9 cellular contexts compared by ENCODE assay signal in the genomic region with DNA sequence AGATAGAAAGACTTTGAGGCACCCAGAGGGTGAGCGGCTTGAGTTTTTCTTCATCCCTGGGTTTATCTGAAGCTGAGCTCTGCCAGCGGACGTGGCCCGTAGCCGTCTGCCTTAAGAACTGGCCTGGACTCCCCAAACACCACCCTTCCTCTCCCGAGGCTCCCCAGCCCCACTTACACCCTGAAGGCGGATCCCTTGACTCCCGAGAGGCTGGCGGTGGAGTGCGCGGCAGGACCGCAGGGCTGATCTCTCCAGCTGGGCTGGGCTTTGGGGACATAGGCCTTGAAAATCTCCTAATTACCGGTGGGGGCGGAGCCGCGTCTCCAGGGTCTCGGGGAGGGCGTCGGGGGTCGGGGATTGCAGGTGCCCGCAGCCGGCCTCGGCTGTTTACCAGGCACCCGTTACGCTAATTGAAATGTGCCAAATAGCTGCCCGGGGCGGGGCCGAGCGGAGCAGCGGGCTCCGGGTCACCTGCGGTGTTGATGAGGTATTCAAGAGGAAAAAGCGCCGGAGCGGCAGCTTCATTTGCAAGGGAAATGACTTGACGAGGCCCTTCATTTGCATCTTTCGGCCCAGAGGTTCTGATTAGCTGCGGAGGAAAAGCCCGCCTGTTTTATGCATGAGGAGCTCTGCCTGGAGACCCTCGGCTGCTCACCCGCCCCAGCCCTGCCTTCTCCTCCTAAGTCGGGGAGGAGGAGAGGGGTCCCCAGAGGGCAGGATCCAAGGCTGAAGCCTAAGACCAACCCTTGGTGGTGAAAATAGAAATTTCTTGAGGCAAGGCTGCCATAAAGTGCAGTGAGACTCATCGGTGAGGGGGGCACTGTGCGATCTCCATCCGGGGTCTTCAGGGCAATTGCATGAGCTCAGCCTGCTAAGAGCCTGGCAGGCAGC.
A peak's percentile ranks its signal among the peaks of the same experiment; 100 is the strongest.
DNase-seq lines count a peak whose midpoint lies in the region; ATAC-seq, FAIRE-seq and TF ChIP-seq lines count a peak whose summit lies in the region.
"Had no signal": no experiment of that assay in that cellular context is flagged by ENCODE, and none has a peak within 500 bp of the region (broad histone marks: within the 10 kb centered on the region; RNA-seq: fewer than 3 reads in every experiment).

No MANE protein-coding gene starts in this region.

- WGBS in prostate gland = 8% methylated on average over 44 of the region's 45 CpGs

- TF ChIP-seq POLR2A in prostate gland (IDR thresholded peaks at IDR 0.05) = no peak

- H3K27ac ChIP-seq in HUES6 (ENCODE audit: low read depth, low read length) (peak overlapping the region; percentile 92), PC-3 (ENCODE audit: low read length) (no peak overlapping the region), keratinocyte (ENCODE audit: control insufficient read depth, insufficient read depth, low read length) (no peak overlapping the region), prostate gland (no peak overlapping the region)
- H3K27ac ChIP-seq: right lobe of liver had no signal

- peak overlapping the region; percentile 66 for H2AFZ ChIP-seq in PC-3 (ENCODE audit: low read length)
- H2AFZ ChIP-seq in keratinocyte (ENCODE audit: control insufficient read depth, low read length) = no peak overlapping the region

- BruUV-seq in PC-3 (replicated peaks; lab: Mats Ljungman, UMichigan) = no TSS peak

- H3K79me2 ChIP-seq in PC-3 (ENCODE audit: low read length) (no peaks in the 10 kb centered on the region), keratinocyte (ENCODE audit: control insufficient read depth, insufficient read depth, low read length) (no peaks in the 10 kb centered on the region)

- peak overlapping the region; percentile 89 for H3K9ac ChIP-seq in HUES6 (ENCODE audit: low read length)
- no peak overlapping the region for H3K9ac ChIP-seq in PC-3 (ENCODE audit: low read length)
- no peak overlapping the region for H3K9ac ChIP-seq in keratinocyte (ENCODE audit: control insufficient read depth, extremely low read depth, insufficient read depth, low read length)

- H3K4me2 ChIP-seq in PC-3 (ENCODE audit: low read length) (peak overlapping the region; percentile 86), keratinocyte (ENCODE audit: control insufficient read depth, extremely low read depth, insufficient read depth, low read depth, low read length) (peak overlapping the region; percentile 14)

- intact Hi-C loops in PC-3 (cut with micrococcal nuclease) = no loop called here
- intact Hi-C loops in prostate gland (cut with DNase I) = no loop called here

- no peaks in the 10 kb centered on the region for H3K9me1 ChIP-seq in keratinocyte (ENCODE audit: control insufficient read depth, extremely low read depth, insufficient read depth, low read length)

- H3K4me1 Mint-ChIP-seq in activated naive CD4-positive, alpha-beta T cell treated with anti-CD3 and anti-CD28 coated beads, Interleukin-2, amount 10 ng/mL, durations not matched to agents 7 days and 5 days = peaks cover 19% of the 10 kb centered on the region

- peak; percentile 17 for DNase-seq in PC-3
- peak; percentile 71 for DNase-seq in activated naive CD4-positive, alpha-beta T cell treated with anti-CD3 and anti-CD28 coated beads, Interleukin-2, amount 10 ng/mL, durations not matched to agents 7 days and 5 days
- DNase-seq in keratinocyte (ENCODE audit: low read depth, low spot score) = no peak
- DNase-seq in stimulated activated CD4-positive, alpha-beta T cell treated with anti-CD3 and anti-CD28 coated beads, TNF-alpha, amount 100 ng/mL, for 4 hours (ENCODE audit: low read depth in 3 of 3) = peak in 2 of 3 experiments; percentile 12 to 20
- no peak for DNase-seq in superior temporal gyrus (ENCODE audit: extremely low spot score)
- DNase-seq in prostate gland (ENCODE audit: low spot score) = no peak
- DNase-seq: right lobe of liver had no signal

- TF ChIP-seq CTCF in PC-3 (conservative IDR thresholded peaks at IDR 0.05; ENCODE audit: low read depth, low read length) = no peak
- TF ChIP-seq CTCF in keratinocyte (optimal IDR thresholded peaks at IDR 0.05 in 1 of 3, IDR thresholded peaks at IDR 0.05 in 1 of 3, conservative IDR thresholded peaks at IDR 0.05 in 1 of 3; ENCODE audit: extremely low read depth in 1 of 3, insufficient read depth in 2 of 3, low read length in 3 of 3) = no peak
- TF ChIP-seq CTCF in prostate gland (IDR thresholded peaks at IDR 0.05) = no peak

- no peaks in the 10 kb centered on the region for H3K9me2 ChIP-seq in PC-3 (replicated peaks; ENCODE audit: low read length)

- peak overlapping the region; percentile 7 for H3K27ac Mint-ChIP-seq in activated naive CD4-positive, alpha-beta T cell treated with anti-CD3 and anti-CD28 coated beads, Interleukin-2, amount 10 ng/mL, durations not matched to agents 7 days and 5 days

- no peaks in the 10 kb centered on the region for H3F3A ChIP-seq in PC-3 (ENCODE audit: low read length, unreplicated experiment)

- POLR2A ChIA-PET in PC-3 (lab: Charles Lee; ENCODE audit: unreplicated experiment) = interaction anchor here (0.6 kb wide), 2 partner anchors 31 to 80 kb away, joined by 3 to 9 read pairs; no protein-coding TSS in a partner anchor

- no peaks in the 10 kb centered on the region for H3K27me3 ChIP-seq in HUES6 (ENCODE audit: control insufficient read depth, insufficient read depth, low read length)
- H3K27me3 ChIP-seq in PC-3 (ENCODE audit: low read length) = no peaks in the 10 kb centered on the region; the same call in 1 of the 2 replicates
- peaks cover 68% of the 10 kb centered on the region for H3K27me3 ChIP-seq in keratinocyte (ENCODE audit: control insufficient read depth, extremely low read depth, insufficient read depth, low read length)
- H3K27me3 ChIP-seq in prostate gland (replicated peaks; ENCODE audit: insufficient read depth) = peaks cover 7% of the 10 kb centered on the region

- H3K4me3 Mint-ChIP-seq in activated naive CD4-positive, alpha-beta T cell treated with anti-CD3 and anti-CD28 coated beads, Interleukin-2, amount 10 ng/mL, durations not matched to agents 7 days and 5 days = peak overlapping the region; percentile 51

- H3K4me3 ChIP-seq in HUES6 (ENCODE audit: low read depth, low read length) = peak overlapping the region; percentile 69
- H3K4me3 ChIP-seq in PC-3 (ENCODE audit: low read length) = peak overlapping the region; percentile 61
- H3K4me3 ChIP-seq in keratinocyte (ENCODE audit: control insufficient read depth in 2 of 3, extremely low read depth in 1 of 3, insufficient read depth in 2 of 3, low read depth in 1 of 3, low read length in 3 of 3) = no peak overlapping the region
- peak overlapping the region in 1 of 2 donors; percentile 19 for H3K4me3 ChIP-seq in prostate gland
- H3K4me3 ChIP-seq: right lobe of liver had no signal

- peaks cover 77% of the 10 kb centered on the region for H3K27me3 Mint-ChIP-seq in activated naive CD4-positive, alpha-beta T cell treated with anti-CD3 and anti-CD28 coated beads, Interleukin-2, amount 10 ng/mL, durations not matched to agents 7 days and 5 days

- dilution Hi-C loops in keratinocyte (cut with MboI; ENCODE audit: extremely low pct_ligation_motif_present, low sequenced_read_pairs) = no loop called here

- no peak for FAIRE-seq in keratinocyte (lab: Jason Lieb, UNC)

- H3K9me3 ChIP-seq in HUES6 (ENCODE audit: control insufficient read depth, insufficient read depth, low read depth, low read length) = no peaks in the 10 kb centered on the region
- no peaks in the 10 kb centered on the region for H3K9me3 ChIP-seq in PC-3 (ENCODE audit: low read length)
- no peaks in the 10 kb centered on the region for H3K9me3 ChIP-seq in keratinocyte (ENCODE audit: control insufficient read depth, low read depth, low read length)
- no peaks in the 10 kb centered on the region for H3K9me3 ChIP-seq in prostate gland
- H3K9me3 ChIP-seq: right lobe of liver had no signal

- H3K9me3 Mint-ChIP-seq in activated naive CD4-positive, alpha-beta T cell treated with anti-CD3 and anti-CD28 coated beads, Interleukin-2, amount 10 ng/mL, durations not matched to agents 7 days and 5 days = no peaks in the 10 kb centered on the region

- no peaks in the 10 kb centered on the region for H3K36me3 Mint-ChIP-seq in activated naive CD4-positive, alpha-beta T cell treated with anti-CD3 and anti-CD28 coated beads, Interleukin-2, amount 10 ng/mL, durations not matched to agents 7 days and 5 days

- CTCF ChIA-PET in PC-3 (lab: Charles Lee) = interaction anchor here (0.5 kb wide), 1 partner anchor 130 kb away, joined by 3 read pairs; no protein-coding TSS in a partner anchor
- CTCF ChIA-PET in activated naive CD4-positive, alpha-beta T cell treated with anti-CD3 and anti-CD28 coated beads, Interleukin-2, amount 10 ng/mL, durations not matched to agents 7 days and 5 days (lab: Charles Lee) = interaction anchor here (1.3 kb wide), 1 partner anchor 40 kb away, joined by 7 read pairs; no protein-coding TSS in a partner anchor

- H3K4me1 ChIP-seq in HUES6 (ENCODE audit: control insufficient read depth, insufficient read depth, low read length) (peaks cover 58% of the 10 kb centered on the region), PC-3 (ENCODE audit: insufficient read depth, low read length) (peaks cover 21% of the 10 kb centered on the region), keratinocyte (ENCODE audit: control insufficient read depth, extremely low read depth, insufficient read depth, low read length) (peaks cover 5% of the 10 kb centered on the region), prostate gland (replicated peaks) (no peaks in the 10 kb centered on the region)
- H3K4me1 ChIP-seq: right lobe of liver had no signal

- no peaks in the 10 kb centered on the region for H3K36me3 ChIP-seq in HUES6 (ENCODE audit: control insufficient read depth, insufficient read depth, low read length)
- H3K36me3 ChIP-seq in PC-3 (ENCODE audit: low read depth, low read length) = no peaks in the 10 kb centered on the region
- H3K36me3 ChIP-seq in keratinocyte (ENCODE audit: control insufficient read depth in 2 of 2, extremely low read depth in 1 of 2, insufficient read depth in 2 of 2, low read length in 2 of 2) = no peaks in the 10 kb centered on the region
- H3K36me3 ChIP-seq in prostate gland = no peaks in the 10 kb centered on the region
- H3K36me3 ChIP-seq: right lobe of liver had no signal

- ATAC-seq in PC-3 (peak; percentile 35), HG03039 (IDR thresholded peaks at IDR 0.05; ENCODE audit: unreplicated experiment) (no peak)

- H4K20me1 ChIP-seq in PC-3 (ENCODE audit: low read length) (no peaks in the 10 kb centered on the region), keratinocyte (ENCODE audit: control insufficient read depth, extremely low read depth, insufficient read depth, low read length) (no peaks in the 10 kb centered on the region)

Comparison
In these comparisons a context has a peak if more than half of its experiments do, and no peak if none do; other contexts are left out.
1. H3K4me3 ChIP-seq: peak in HUES6 (single experiment) and PC-3 (single experiment); none in keratinocyte (0 of 3).
2. DNase-seq: peak in PC-3 (single experiment), activated naive CD4-positive, alpha-beta T cell treated with anti-CD3 and anti-CD28 coated beads, Interleukin-2, amount 10 ng/mL, durations not matched to agents 7 days and 5 days (single experiment) and stimulated activated CD4-positive, alpha-beta T cell treated with anti-CD3 and anti-CD28 coated beads, TNF-alpha, amount 100 ng/mL, for 4 hours (2 of 3); none in keratinocyte (single experiment), superior temporal gyrus (single experiment) and prostate gland (single experiment).